In the genomic region with DNA sequence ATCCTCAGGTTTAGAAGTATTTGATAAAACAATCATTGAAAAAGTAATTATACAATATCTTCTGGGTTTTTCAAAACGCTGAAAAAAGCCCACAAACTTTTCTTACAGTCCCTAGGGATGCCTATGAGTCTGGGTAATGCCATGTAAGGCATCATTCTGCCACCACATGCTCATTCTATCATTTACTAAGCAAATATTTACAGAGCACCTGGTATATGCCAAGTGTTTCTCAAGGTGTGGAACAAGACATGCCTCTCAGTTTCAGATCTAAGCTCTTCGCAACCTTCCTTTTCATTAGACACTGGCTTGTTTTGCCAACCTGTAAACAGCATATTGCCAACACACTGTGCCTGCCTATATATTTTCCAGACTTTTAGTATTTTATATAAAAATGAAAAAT, we compare ENCODE assay signal across 1 cellular context.
TF ChIP-seq lines count a peak whose summit lies in the region.

No MANE protein-coding gene starts in this region.

TF ChIP-seq in GM23338, 12 proteins besides CTCF, POLR2A, EP300 and RAD21 (continued from another document):
- TF ChIP-seq, protein P1, sequence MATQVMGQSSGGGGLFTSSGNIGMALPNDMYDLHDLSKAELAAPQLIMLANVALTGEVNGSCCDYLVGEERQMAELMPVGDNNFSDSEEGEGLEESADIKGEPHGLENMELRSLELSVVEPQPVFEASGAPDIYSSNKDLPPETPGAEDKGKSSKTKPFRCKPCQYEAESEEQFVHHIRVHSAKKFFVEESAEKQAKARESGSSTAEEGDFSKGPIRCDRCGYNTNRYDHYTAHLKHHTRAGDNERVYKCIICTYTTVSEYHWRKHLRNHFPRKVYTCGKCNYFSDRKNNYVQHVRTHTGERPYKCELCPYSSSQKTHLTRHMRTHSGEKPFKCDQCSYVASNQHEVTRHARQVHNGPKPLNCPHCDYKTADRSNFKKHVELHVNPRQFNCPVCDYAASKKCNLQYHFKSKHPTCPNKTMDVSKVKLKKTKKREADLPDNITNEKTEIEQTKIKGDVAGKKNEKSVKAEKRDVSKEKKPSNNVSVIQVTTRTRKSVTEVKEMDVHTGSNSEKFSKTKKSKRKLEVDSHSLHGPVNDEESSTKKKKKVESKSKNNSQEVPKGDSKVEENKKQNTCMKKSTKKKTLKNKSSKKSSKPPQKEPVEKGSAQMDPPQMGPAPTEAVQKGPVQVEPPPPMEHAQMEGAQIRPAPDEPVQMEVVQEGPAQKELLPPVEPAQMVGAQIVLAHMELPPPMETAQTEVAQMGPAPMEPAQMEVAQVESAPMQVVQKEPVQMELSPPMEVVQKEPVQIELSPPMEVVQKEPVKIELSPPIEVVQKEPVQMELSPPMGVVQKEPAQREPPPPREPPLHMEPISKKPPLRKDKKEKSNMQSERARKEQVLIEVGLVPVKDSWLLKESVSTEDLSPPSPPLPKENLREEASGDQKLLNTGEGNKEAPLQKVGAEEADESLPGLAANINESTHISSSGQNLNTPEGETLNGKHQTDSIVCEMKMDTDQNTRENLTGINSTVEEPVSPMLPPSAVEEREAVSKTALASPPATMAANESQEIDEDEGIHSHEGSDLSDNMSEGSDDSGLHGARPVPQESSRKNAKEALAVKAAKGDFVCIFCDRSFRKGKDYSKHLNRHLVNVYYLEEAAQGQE (IDR thresholded peaks at IDR 0.05; ENCODE audit: unreplicated experiment) = no peak
- TF ChIP-seq ZNF114 (CRISPR knock-in tag; IDR thresholded peaks at IDR 0.05) (no peak), JUNB (IDR thresholded peaks at IDR 0.05; ENCODE audit: unreplicated experiment) (no peak)
